17 cellular contexts compared by ENCODE assay signal in the genomic region with DNA sequence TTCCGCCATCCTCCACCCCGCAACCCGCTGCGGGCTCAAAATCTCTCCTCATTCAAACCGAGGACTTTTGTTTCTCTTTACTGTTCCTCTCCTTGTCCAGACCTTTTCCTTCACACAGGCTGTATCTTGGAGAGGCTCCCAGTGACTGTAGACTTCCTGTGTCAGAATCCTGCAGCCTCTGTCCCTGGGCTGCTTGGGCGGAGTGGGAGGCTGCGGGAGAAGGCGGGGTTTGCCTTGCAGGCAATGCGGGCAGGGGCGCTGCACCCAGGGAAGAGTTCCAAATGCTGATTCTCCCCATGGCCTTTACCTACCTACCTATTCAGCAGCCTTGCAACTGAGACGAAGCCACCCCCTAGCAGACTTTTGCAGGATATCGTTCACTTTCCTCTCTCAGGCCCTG.
DNase-seq lines count a peak whose midpoint lies in the region; ATAC-seq and TF ChIP-seq lines count a peak whose summit lies in the region.
"Had no signal": no experiment of that assay in that cellular context is flagged by ENCODE, and none has a peak within 500 bp of the region (broad histone marks: within the 10 kb centered on the region; RNA-seq: fewer than 3 reads in every experiment).

No MANE protein-coding gene starts in this region.

- no peaks in the 10 kb centered on the region for H3K9me2 ChIP-seq in GM23338 (ENCODE audit: insufficient read depth)

- no peaks in the 10 kb centered on the region for H3F3A ChIP-seq in GM23338 (replicated peaks; ENCODE audit: low read depth)

- no peak overlapping the region for H2AFZ ChIP-seq in GM23338

- H3K4me3 ChIP-seq in GM23338: no peak overlapping the region
- H3K4me3 ChIP-seq: psoas muscle, smooth muscle cell had no signal

- DNase-seq in T-helper 2 cell treated with Interferon-gamma antibody and Interleukin-4, amounts not matched to agents 5 μg/mL and 100 μg/mL, for 36 hours (ENCODE audit: low spot score): no peak
- DNase-seq in T-helper 2 cell (no peak), GM23338 (ENCODE audit: low spot score) (peak; percentile 24), T-helper 17 cell (no peak), naive B cell (no peak), GM20000 (ENCODE audit: low spot score) (no peak), NCI-H2107 treated with DMSO at 0.1 percent for 48 hours (lab: John Stamatoyannopoulos, UW; ENCODE audit: unreplicated experiment) (no peak), HT-29 (ENCODE audit: low spot score) (no peak)
- DNase-seq: EL, hippocampal formation, NCI-H2029, NCI-H526, psoas muscle, SIG-M5, T1000 had no signal

- no peaks in the 10 kb centered on the region for H3K27me3 ChIP-seq in GM23338 (ENCODE audit: insufficient read depth)

- peaks cover 60% of the 10 kb centered on the region for H3K36me3 Mint-ChIP-seq in T-helper 2 cell treated with Interferon-gamma antibody and Interleukin-4, amounts not matched to agents 5 μg/mL and 100 μg/mL, for 36 hours (ENCODE audit: low read depth)
- H3K36me3 Mint-ChIP-seq in GM23338 (ENCODE audit: low read depth) (no peaks in the 10 kb centered on the region; the same call in 2 of the 3 replicates), T-helper 17 cell (ENCODE audit: low read depth) (peaks cover 2% of the 10 kb centered on the region), naive B cell (peaks cover 0 to 1% of the 10 kb centered on the region in 2 donors)

- peaks cover 2% of the 10 kb centered on the region for H3K27me3 Mint-ChIP-seq in T-helper 2 cell treated with Interferon-gamma antibody and Interleukin-4, amounts not matched to agents 5 μg/mL and 100 μg/mL, for 36 hours (ENCODE audit: low read depth)
- H3K27me3 Mint-ChIP-seq in GM23338 (ENCODE audit: insufficient read depth, low read depth, poor library complexity): peaks cover 7% of the 10 kb centered on the region
- no peaks in the 10 kb centered on the region for H3K27me3 Mint-ChIP-seq in T-helper 17 cell
- no peaks in the 10 kb centered on the region for H3K27me3 Mint-ChIP-seq in naive B cell

- H3K9me3 ChIP-seq in T-helper 17 cell (ENCODE audit: control insufficient read depth, low read length, poor library complexity, severe bottlenecking): no peaks in the 10 kb centered on the region
- H3K9me3 ChIP-seq: psoas muscle had no signal

- H3K4me2 ChIP-seq in GM23338: no peak overlapping the region
- H3K4me2 ChIP-seq: smooth muscle cell had no signal

- peak overlapping the region; percentile 93 for H3K4me3 Mint-ChIP-seq in T-helper 2 cell treated with Interferon-gamma antibody and Interleukin-4, amounts not matched to agents 5 μg/mL and 100 μg/mL, for 36 hours
- no peak overlapping the region for H3K4me3 Mint-ChIP-seq in GM23338
- peak overlapping the region; percentile 7 for H3K4me3 Mint-ChIP-seq in T-helper 17 cell
- H3K4me3 Mint-ChIP-seq in naive B cell: peak overlapping the region in 7 of 8 donors; percentile 72 to 91 (median 87)
- H3K4me3 Mint-ChIP-seq: type B pancreatic cell had no signal

- TF ChIP-seq CTCF in GM23338 (conservative IDR thresholded peaks at IDR 0.05; ENCODE audit: low read depth in 2 of 2): no peak
- TF ChIP-seq CTCF in GM20000 (IDR thresholded peaks at IDR 0.05; ENCODE audit: extremely low read depth, missing control alignments): no peak

- no peaks in the 10 kb centered on the region; the same call in none of the 2 replicates for H4K20me1 ChIP-seq in GM23338 (replicated peaks; ENCODE audit: insufficient read depth)

- no peaks in the 10 kb centered on the region; the same call in 1 of the 2 replicates for H3K4me1 ChIP-seq in GM23338 (ENCODE audit: insufficient read depth)
- H3K4me1 ChIP-seq: psoas muscle had no signal

- H3K79me2 ChIP-seq in GM23338 (replicated peaks; ENCODE audit: insufficient read depth): no peaks in the 10 kb centered on the region

- peaks cover 5% of the 10 kb centered on the region; the same call in 1 of the 2 replicates for H3K36me3 ChIP-seq in GM23338 (ENCODE audit: insufficient read depth)

- peaks cover 19% of the 10 kb centered on the region for H3K9me3 Mint-ChIP-seq in T-helper 2 cell treated with Interferon-gamma antibody and Interleukin-4, amounts not matched to agents 5 μg/mL and 100 μg/mL, for 36 hours
- H3K9me3 Mint-ChIP-seq in GM23338 (no peaks in the 10 kb centered on the region; the same call in 2 of the 3 replicates), naive B cell (peaks cover 0 to 4% (median 2%) of the 10 kb centered on the region in 7 donors)
- H3K9me3 Mint-ChIP-seq: type B pancreatic cell had no signal

- peak overlapping the region; percentile 99 for H3K27ac Mint-ChIP-seq in T-helper 2 cell treated with Interferon-gamma antibody and Interleukin-4, amounts not matched to agents 5 μg/mL and 100 μg/mL, for 36 hours
- H3K27ac Mint-ChIP-seq in GM23338: no peak overlapping the region
- no peak overlapping the region for H3K27ac Mint-ChIP-seq in T-helper 17 cell
- peak overlapping the region; percentile 21 to 99 (median 94) for H3K27ac Mint-ChIP-seq in naive B cell
- H3K27ac Mint-ChIP-seq: type B pancreatic cell had no signal

- no peak overlapping the region for H3K27ac ChIP-seq in GM23338 (ENCODE audit: low read depth)
- H3K27ac ChIP-seq: psoas muscle had no signal

- ATAC-seq in GM23338 (peak; percentile 85), T-helper 17 cell (no peak), naive B cell (ENCODE audit: low read depth in 2 of 2) (no peak)
- ATAC-seq: psoas muscle had no signal

- peaks cover 49% of the 10 kb centered on the region for H3K4me1 Mint-ChIP-seq in T-helper 2 cell treated with Interferon-gamma antibody and Interleukin-4, amounts not matched to agents 5 μg/mL and 100 μg/mL, for 36 hours (ENCODE audit: low read depth)
- H3K4me1 Mint-ChIP-seq in GM23338: peaks cover 6% of the 10 kb centered on the region
- H3K4me1 Mint-ChIP-seq in T-helper 17 cell: peaks cover 37% of the 10 kb centered on the region
- H3K4me1 Mint-ChIP-seq in naive B cell: peaks cover 73 to 75% (median 75%) of the 10 kb centered on the region in 3 donors

TF ChIP-seq in GM23338, 12 proteins besides CTCF, POLR2A, EP300 and RAD21 (continues in another document):
- TF ChIP-seq NANOG (IDR thresholded peaks at IDR 0.05; ENCODE audit: borderline replicate concordance) (no peak), EZH2phosphoT487 (IDR thresholded peaks at IDR 0.05; ENCODE audit: unreplicated experiment) (no peak), CREB1 (CRISPR knock-in tag; IDR thresholded peaks at IDR 0.05; ENCODE audit: low read depth) (no peak), ZNF331 (CRISPR knock-in tag; IDR thresholded peaks at IDR 0.05; ENCODE audit: low read depth) (no peak), POLR2AphosphoS5 (IDR thresholded peaks at IDR 0.05; ENCODE audit: low read depth) (no peak), JUNB (IDR thresholded peaks at IDR 0.05; ENCODE audit: unreplicated experiment) (no peak), ZNF114 (CRISPR knock-in tag; IDR thresholded peaks at IDR 0.05) (no peak), STAT1 (IDR thresholded peaks at IDR 0.05; ENCODE audit: unreplicated experiment) (no peak)

Comparison
In these comparisons a context has a peak if more than half of its experiments do, and no peak if none do; other contexts are left out.
1. H3K27ac Mint-ChIP-seq: peak in T-helper 2 cell treated with Interferon-gamma antibody and Interleukin-4, amounts not matched to agents 5 μg/mL and 100 μg/mL, for 36 hours (single experiment) and naive B cell (6 of 6); none in GM23338 (single experiment) and T-helper 17 cell (single experiment).